Comparison of ENCODE assay signal across 1 cellular context in the genomic region with DNA sequence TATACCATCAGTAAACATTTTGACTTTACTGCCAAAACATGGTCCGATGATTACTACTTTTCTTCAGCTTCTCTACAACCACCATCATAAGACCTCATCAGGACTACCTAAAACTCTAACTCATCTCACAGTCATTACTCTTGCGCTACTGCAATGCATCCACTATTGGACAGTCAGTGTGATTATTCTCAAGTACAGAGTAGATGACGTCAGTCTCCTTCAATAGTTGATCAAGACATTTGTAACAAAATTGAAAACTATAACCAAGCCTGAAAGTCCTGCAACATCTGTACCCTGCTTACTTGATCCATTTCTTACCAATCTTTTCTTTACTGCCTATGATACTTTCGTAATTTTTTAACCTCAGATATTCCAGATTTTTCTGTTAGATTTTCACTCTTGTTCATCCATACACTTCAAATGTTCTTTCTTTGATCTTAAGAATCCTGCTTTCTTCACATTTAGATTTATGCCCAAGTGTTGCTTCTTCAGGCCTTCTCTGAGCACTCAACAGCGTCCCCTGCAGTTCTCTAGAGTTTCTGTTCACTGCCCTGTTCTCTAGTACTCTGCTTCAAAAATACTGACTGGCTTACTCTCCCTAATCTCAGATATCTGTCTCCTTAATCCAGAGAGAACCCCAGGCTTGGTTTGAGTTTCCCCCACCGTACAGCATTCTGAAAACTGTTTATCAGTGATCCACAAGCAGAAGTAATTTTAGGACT.
TF ChIP-seq lines count a peak whose summit lies in the region.

No MANE protein-coding gene starts in this region.

TF ChIP-seq in SK-N-SH treated with all-trans-retinoic acid at 6 μM for 48 hours, 23 proteins besides CTCF, POLR2A, EP300 and RAD21 (continued from another document):
- TF ChIP-seq, protein P1, sequence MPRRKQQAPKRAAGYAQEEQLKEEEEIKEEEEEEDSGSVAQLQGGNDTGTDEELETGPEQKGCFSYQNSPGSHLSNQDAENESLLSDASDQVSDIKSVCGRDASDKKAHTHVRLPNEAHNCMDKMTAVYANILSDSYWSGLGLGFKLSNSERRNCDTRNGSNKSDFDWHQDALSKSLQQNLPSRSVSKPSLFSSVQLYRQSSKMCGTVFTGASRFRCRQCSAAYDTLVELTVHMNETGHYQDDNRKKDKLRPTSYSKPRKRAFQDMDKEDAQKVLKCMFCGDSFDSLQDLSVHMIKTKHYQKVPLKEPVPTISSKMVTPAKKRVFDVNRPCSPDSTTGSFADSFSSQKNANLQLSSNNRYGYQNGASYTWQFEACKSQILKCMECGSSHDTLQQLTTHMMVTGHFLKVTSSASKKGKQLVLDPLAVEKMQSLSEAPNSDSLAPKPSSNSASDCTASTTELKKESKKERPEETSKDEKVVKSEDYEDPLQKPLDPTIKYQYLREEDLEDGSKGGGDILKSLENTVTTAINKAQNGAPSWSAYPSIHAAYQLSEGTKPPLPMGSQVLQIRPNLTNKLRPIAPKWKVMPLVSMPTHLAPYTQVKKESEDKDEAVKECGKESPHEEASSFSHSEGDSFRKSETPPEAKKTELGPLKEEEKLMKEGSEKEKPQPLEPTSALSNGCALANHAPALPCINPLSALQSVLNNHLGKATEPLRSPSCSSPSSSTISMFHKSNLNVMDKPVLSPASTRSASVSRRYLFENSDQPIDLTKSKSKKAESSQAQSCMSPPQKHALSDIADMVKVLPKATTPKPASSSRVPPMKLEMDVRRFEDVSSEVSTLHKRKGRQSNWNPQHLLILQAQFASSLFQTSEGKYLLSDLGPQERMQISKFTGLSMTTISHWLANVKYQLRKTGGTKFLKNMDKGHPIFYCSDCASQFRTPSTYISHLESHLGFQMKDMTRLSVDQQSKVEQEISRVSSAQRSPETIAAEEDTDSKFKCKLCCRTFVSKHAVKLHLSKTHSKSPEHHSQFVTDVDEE (CRISPR knock-in tag; IDR thresholded peaks at IDR 0.05), result no peak
